1 cellular context compared by ENCODE assay signal in the genomic region with DNA sequence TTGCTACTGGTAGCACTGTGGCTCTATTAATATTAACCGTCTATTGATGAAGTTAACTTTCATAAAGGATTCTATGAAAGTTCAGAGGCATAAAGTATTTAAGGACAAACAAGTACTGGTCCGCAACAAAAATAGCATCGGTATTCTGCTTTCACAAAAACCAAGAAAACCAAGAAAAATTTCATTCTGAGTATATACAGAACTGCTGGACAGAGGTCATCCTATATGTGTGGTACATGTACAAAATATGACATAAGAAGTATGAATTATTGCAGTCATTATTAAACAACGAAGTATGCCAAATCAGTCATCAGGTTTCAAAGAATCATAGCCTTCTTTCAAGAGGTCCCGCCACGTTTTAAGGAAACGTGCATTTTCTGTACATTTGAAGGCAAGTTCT.
TF ChIP-seq lines count a peak whose summit lies in the region.

No MANE protein-coding gene starts in this region.

TF ChIP-seq in HEK293, 187 proteins besides CTCF, POLR2A, EP300 and RAD21:
- TF ChIP-seq, protein P1, sequence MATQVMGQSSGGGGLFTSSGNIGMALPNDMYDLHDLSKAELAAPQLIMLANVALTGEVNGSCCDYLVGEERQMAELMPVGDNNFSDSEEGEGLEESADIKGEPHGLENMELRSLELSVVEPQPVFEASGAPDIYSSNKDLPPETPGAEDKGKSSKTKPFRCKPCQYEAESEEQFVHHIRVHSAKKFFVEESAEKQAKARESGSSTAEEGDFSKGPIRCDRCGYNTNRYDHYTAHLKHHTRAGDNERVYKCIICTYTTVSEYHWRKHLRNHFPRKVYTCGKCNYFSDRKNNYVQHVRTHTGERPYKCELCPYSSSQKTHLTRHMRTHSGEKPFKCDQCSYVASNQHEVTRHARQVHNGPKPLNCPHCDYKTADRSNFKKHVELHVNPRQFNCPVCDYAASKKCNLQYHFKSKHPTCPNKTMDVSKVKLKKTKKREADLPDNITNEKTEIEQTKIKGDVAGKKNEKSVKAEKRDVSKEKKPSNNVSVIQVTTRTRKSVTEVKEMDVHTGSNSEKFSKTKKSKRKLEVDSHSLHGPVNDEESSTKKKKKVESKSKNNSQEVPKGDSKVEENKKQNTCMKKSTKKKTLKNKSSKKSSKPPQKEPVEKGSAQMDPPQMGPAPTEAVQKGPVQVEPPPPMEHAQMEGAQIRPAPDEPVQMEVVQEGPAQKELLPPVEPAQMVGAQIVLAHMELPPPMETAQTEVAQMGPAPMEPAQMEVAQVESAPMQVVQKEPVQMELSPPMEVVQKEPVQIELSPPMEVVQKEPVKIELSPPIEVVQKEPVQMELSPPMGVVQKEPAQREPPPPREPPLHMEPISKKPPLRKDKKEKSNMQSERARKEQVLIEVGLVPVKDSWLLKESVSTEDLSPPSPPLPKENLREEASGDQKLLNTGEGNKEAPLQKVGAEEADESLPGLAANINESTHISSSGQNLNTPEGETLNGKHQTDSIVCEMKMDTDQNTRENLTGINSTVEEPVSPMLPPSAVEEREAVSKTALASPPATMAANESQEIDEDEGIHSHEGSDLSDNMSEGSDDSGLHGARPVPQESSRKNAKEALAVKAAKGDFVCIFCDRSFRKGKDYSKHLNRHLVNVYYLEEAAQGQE (tag by site-specific recombination; IDR thresholded peaks at IDR 0.05): peak; percentile 54; the same call in 1 of the 2 replicates
- TF ChIP-seq, protein P2, sequence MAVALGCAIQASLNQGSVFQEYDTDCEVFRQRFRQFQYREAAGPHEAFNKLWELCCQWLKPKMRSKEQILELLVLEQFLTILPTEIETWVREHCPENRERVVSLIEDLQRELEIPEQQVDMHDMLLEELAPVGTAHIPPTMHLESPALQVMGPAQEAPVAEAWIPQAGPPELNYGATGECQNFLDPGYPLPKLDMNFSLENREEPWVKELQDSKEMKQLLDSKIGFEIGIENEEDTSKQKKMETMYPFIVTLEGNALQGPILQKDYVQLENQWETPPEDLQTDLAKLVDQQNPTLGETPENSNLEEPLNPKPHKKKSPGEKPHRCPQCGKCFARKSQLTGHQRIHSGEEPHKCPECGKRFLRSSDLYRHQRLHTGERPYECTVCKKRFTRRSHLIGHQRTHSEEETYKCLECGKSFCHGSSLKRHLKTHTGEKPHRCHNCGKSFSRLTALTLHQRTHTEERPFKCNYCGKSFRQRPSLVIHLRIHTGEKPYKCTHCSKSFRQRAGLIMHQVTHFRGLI (tag by site-specific recombination; IDR thresholded peaks at IDR 0.05): no peak
